ENCODE assay signal across 12 cellular contexts in genomic region chr15:99436472-99437314, GRCh38.
DNase-seq lines count a peak whose midpoint lies in the region; ATAC-seq and TF ChIP-seq lines count a peak whose summit lies in the region.
"Had no signal": no experiment of that assay in that cellular context is flagged by ENCODE, and none has a peak within 500 bp of the region (broad histone marks: within the 10 kb centered on the region; RNA-seq: fewer than 3 reads in every experiment).

No MANE protein-coding gene starts in this region.

- ATAC-seq in GM19395 (IDR thresholded peaks at IDR 0.05; ENCODE audit: unreplicated experiment): no peak

- H3K27me3 ChIP-seq in smooth muscle cell (ENCODE audit: low read depth) (no peaks in the 10 kb centered on the region), hepatocyte (no peaks in the 10 kb centered on the region)

- H3F3A ChIP-seq in smooth muscle cell (ENCODE audit: low read depth): no peaks in the 10 kb centered on the region

- H3K9me3 ChIP-seq in smooth muscle cell (replicated peaks; ENCODE audit: low read depth) (no peaks in the 10 kb centered on the region), hepatocyte (ENCODE audit: low read depth) (no peaks in the 10 kb centered on the region)
- H3K9me3 ChIP-seq: SK-N-SH had no signal

- 95% methylated on average over 24 of the region's 24 CpGs for WGBS in smooth muscle cell (ENCODE audit: low lambda C conversion rate)
- 95% methylated on average over 24 of the region's 24 CpGs for WGBS in hepatocyte (ENCODE audit: low lambda C conversion rate, missing lambda C conversion rate)

- no peaks in the 10 kb centered on the region for H3K79me2 ChIP-seq in smooth muscle cell (ENCODE audit: low read depth)
- no peaks in the 10 kb centered on the region for H3K79me2 ChIP-seq in hepatocyte

- TF ChIP-seq CTCF in coronary artery (IDR thresholded peaks at IDR 0.05) (no peak), type B pancreatic cell (conservative IDR thresholded peaks at IDR 0.05) (no peak), smooth muscle cell (IDR thresholded peaks at IDR 0.05; ENCODE audit: borderline replicate concordance, insufficient read depth, poor library complexity, severe bottlenecking) (no peak), hepatocyte (IDR thresholded peaks at IDR 0.05; ENCODE audit: poor library complexity) (no peak)

- H3K4me3 ChIP-seq in coronary artery (no peak overlapping the region), smooth muscle cell (no peak overlapping the region), hepatocyte (no peak overlapping the region)

- H3K27me3 Mint-ChIP-seq in activated naive CD4-positive, alpha-beta T cell treated with anti-CD3 and anti-CD28 coated beads, Interleukin-2, amount 10 ng/mL, durations not matched to agents 7 days and 5 days: peaks cover 90% of the 10 kb centered on the region
- H3K27me3 Mint-ChIP-seq in type B pancreatic cell: no peaks in the 10 kb centered on the region
- H3K27me3 Mint-ChIP-seq: naive B cell had no signal

- no peaks in the 10 kb centered on the region for H3K9me2 ChIP-seq in hepatocyte (replicated peaks; ENCODE audit: insufficient read depth)
- H3K9me2 ChIP-seq: SK-N-SH had no signal

- no peak overlapping the region for H3K4me3 Mint-ChIP-seq in activated naive CD4-positive, alpha-beta T cell treated with anti-CD3 and anti-CD28 coated beads, Interleukin-2, amount 10 ng/mL, durations not matched to agents 7 days and 5 days
- H3K4me3 Mint-ChIP-seq in type B pancreatic cell: no peak overlapping the region

- no peak overlapping the region for H3K27ac Mint-ChIP-seq in activated naive CD4-positive, alpha-beta T cell treated with anti-CD3 and anti-CD28 coated beads, Interleukin-2, amount 10 ng/mL, durations not matched to agents 7 days and 5 days
- H3K27ac Mint-ChIP-seq in type B pancreatic cell: no peak overlapping the region

- peak; percentile 17 for DNase-seq in activated naive CD4-positive, alpha-beta T cell treated with anti-CD3 and anti-CD28 coated beads, Interleukin-2, amount 10 ng/mL, durations not matched to agents 7 days and 5 days
- DNase-seq in activated naive CD4-positive, alpha-beta T cell treated with Interleukin-2 at 50 U/mL for 16 hours: no peak
- DNase-seq in coronary artery (ENCODE audit: low spot score) (peak; percentile 72), mesenteric fat pad (ENCODE audit: low spot score) (peak; percentile 85), type B pancreatic cell (ENCODE audit: extremely low spot score, unreplicated experiment) (peak; percentile 68), smooth muscle cell (lab: John Stamatoyannopoulos, UW; ENCODE audit: unreplicated experiment) (no peak), hepatocyte (ENCODE audit: low spot score) (no peak)
- DNase-seq: MM.1S, naive B cell, retina, SK-N-SH had no signal

- H4K20me1 ChIP-seq in smooth muscle cell (ENCODE audit: low read depth): no peaks in the 10 kb centered on the region
- no peaks in the 10 kb centered on the region for H4K20me1 ChIP-seq in hepatocyte (ENCODE audit: insufficient read depth, poor library complexity, severe bottlenecking)

- H3K4me2 ChIP-seq in smooth muscle cell (no peak overlapping the region), hepatocyte (no peak overlapping the region)
- H3K4me2 ChIP-seq: SK-N-SH had no signal

- CTCF ChIA-PET in activated naive CD4-positive, alpha-beta T cell treated with anti-CD3 and anti-CD28 coated beads, Interleukin-2, amount 10 ng/mL, durations not matched to agents 7 days and 5 days (lab: Charles Lee): no interaction called here

- H3K36me3 Mint-ChIP-seq in activated naive CD4-positive, alpha-beta T cell treated with anti-CD3 and anti-CD28 coated beads, Interleukin-2, amount 10 ng/mL, durations not matched to agents 7 days and 5 days: no peaks in the 10 kb centered on the region
- H3K36me3 Mint-ChIP-seq in type B pancreatic cell: no peaks in the 10 kb centered on the region
- H3K36me3 Mint-ChIP-seq: naive B cell had no signal

- H3K9me3 Mint-ChIP-seq in activated naive CD4-positive, alpha-beta T cell treated with anti-CD3 and anti-CD28 coated beads, Interleukin-2, amount 10 ng/mL, durations not matched to agents 7 days and 5 days: no peaks in the 10 kb centered on the region
- H3K9me3 Mint-ChIP-seq in type B pancreatic cell: no peaks in the 10 kb centered on the region
- H3K9me3 Mint-ChIP-seq: naive B cell had no signal

- H2AFZ ChIP-seq in smooth muscle cell (ENCODE audit: low read depth) (no peak overlapping the region), hepatocyte (no peak overlapping the region)

- H3K36me3 ChIP-seq in smooth muscle cell (ENCODE audit: low read depth) (no peaks in the 10 kb centered on the region), hepatocyte (replicated peaks; ENCODE audit: insufficient read depth, low read depth) (no peaks in the 10 kb centered on the region)

- H3K27ac ChIP-seq in coronary artery (peak overlapping the region in 1 of 2 donors; percentile 55), smooth muscle cell (ENCODE audit: low read depth) (no peak overlapping the region), hepatocyte (no peak overlapping the region)

- H3K4me1 ChIP-seq in smooth muscle cell (ENCODE audit: low read depth) (peaks cover 8% of the 10 kb centered on the region), hepatocyte (ENCODE audit: insufficient read depth) (peaks cover 20% of the 10 kb centered on the region)

- H3K9ac ChIP-seq in smooth muscle cell (ENCODE audit: low read depth): no peak overlapping the region
- H3K9ac ChIP-seq: SK-N-SH had no signal

- H3K4me1 Mint-ChIP-seq in activated naive CD4-positive, alpha-beta T cell treated with anti-CD3 and anti-CD28 coated beads, Interleukin-2, amount 10 ng/mL, durations not matched to agents 7 days and 5 days: peaks cover 51% of the 10 kb centered on the region
- peaks cover 19% of the 10 kb centered on the region for H3K4me1 Mint-ChIP-seq in type B pancreatic cell (ENCODE audit: unreplicated experiment)

Comparison
In these comparisons a context has a peak if more than half of its experiments do, and no peak if none do; other contexts are left out.
1. DNase-seq: peak in activated naive CD4-positive, alpha-beta T cell treated with anti-CD3 and anti-CD28 coated beads, Interleukin-2, amount 10 ng/mL, durations not matched to agents 7 days and 5 days (single experiment), coronary artery (single experiment), mesenteric fat pad (single experiment) and type B pancreatic cell (single experiment); none in activated naive CD4-positive, alpha-beta T cell treated with Interleukin-2 at 50 U/mL for 16 hours (single experiment), smooth muscle cell (single experiment) and hepatocyte (single experiment).